15 cellular contexts compared by ENCODE assay signal in genomic region chr1:233006582-233006981, GRCh38.
"Had no signal": no experiment of that assay in that cellular context is flagged by ENCODE, and none has a peak within 500 bp of the region (broad histone marks: within the 10 kb centered on the region; RNA-seq: fewer than 3 reads in every experiment).

No MANE protein-coding gene starts in this region.

- H3K4me3 ChIP-seq: adrenal gland, cardiac muscle cell, left lung, transverse colon, vagina had no signal

- DNase-seq: activated CD4-positive, alpha-beta memory T cell treated with anti-CD3 and anti-CD28 coated beads for 36 hours; activated CD8-positive, alpha-beta memory T cell treated with anti-CD3 and anti-CD28 coated beads, Interleukin-2, amount 10 ng/mL, durations not matched to agents 7 days and 5 days; activated T-cell treated with anti-CD3 and anti-CD28 coated beads, Interleukin-2, amount 50 U/mL, for 1 hour; adrenal gland; hypothalamus; kidney; left lung; naive thymus-derived CD8-positive, alpha-beta T cell; stimulated activated CD4-positive, alpha-beta T cell treated with anti-CD3 and anti-CD28 coated beads, Interleukin-2, amount 100 ng/mL, for 48 hours; stimulated activated naive B cell treated with anti-CD40 and anti-IgM and Interleukin-4, amounts not matched to agents 10 μg/mL and 1 μg/mL and 100 μg/mL, for 72 hours; transverse colon had no signal

- H3K4me1 ChIP-seq: adrenal gland, left lung, transverse colon, vagina had no signal

- H3K9me3 ChIP-seq: adrenal gland, left lung, neutrophil, transverse colon, vagina had no signal

- ATAC-seq: activated CD8-positive, alpha-beta memory T cell treated with anti-CD3 and anti-CD28 coated beads, Interleukin-2, amount 10 ng/mL, durations not matched to agents 7 days and 5 days; left lung; naive thymus-derived CD8-positive, alpha-beta T cell; stimulated activated naive B cell treated with anti-CD40 and anti-IgM and Interleukin-4, amounts not matched to agents 10 μg/mL and 1 μg/mL and 100 μg/mL, for 72 hours had no signal

- H3K27me3 ChIP-seq: adrenal gland, cardiac muscle cell, left lung, neutrophil, transverse colon, vagina had no signal

- H3K36me3 ChIP-seq: adrenal gland, cardiac muscle cell, left lung, neutrophil, transverse colon, vagina, WERI-Rb-1 had no signal

- H3K27ac ChIP-seq: adrenal gland, cardiac muscle cell, left lung, neutrophil, transverse colon, vagina, WERI-Rb-1 had no signal
